Comparison of ENCODE assay signal across 8 cellular contexts in genomic region chr9:85741112-85741874, GRCh38. TPM values are rescaled to one million over a fixed set of nuclear protein-coding genes. Genes with fewer than 3 reads are reported as not detected.
DNase-seq lines count a peak whose midpoint lies in the region; ATAC-seq and TF ChIP-seq lines count a peak whose summit lies in the region.

No MANE protein-coding gene starts in this region.

- H3K27ac ChIP-seq in OCI-LY1 (ENCODE audit: low read depth, low read length, poor library complexity, severe bottlenecking) (peak overlapping the region; percentile 57), ovary (peak overlapping the region; percentile 19 to 57), upper lobe of left lung (peak overlapping the region; percentile 89 to 96 (median 94))

- H3F3A ChIP-seq in OCI-LY1 (ENCODE audit: insufficient read depth, low read length): no peaks in the 10 kb centered on the region

- ATAC-seq in HG03039 (IDR thresholded peaks at IDR 0.05; ENCODE audit: unreplicated experiment): peak; percentile 39
- ATAC-seq in upper lobe of left lung (ENCODE audit: low FRiP score in 2 of 2): peak; percentile 34 to 46

- TF ChIP-seq EP300 in ovary (IDR thresholded peaks at IDR 0.05) (no peak), upper lobe of left lung (IDR thresholded peaks at IDR 0.05) (no peak)

- peak overlapping the region; percentile 72 for H3K9ac ChIP-seq in OCI-LY1 (ENCODE audit: low read length)

- H3K4me3 ChIP-seq in OCI-LY1 (ENCODE audit: low read depth, low read length, poor library complexity, severe bottlenecking) (peak overlapping the region; percentile 76), ovary (peak overlapping the region; percentile 76), upper lobe of left lung (peak overlapping the region; percentile 72 to 95 (median 81))

- 0 to 1% (median 0%) methylated on average over 11 to 74 of the region's 74 CpGs for WGBS in ovary, 3 donors
- WGBS in upper lobe of left lung, 2 donors: 0% methylated on average over 4 to 44 of the region's 74 CpGs

- H2AFZ ChIP-seq in OCI-LY1 (ENCODE audit: low read length): 0 out of 2 replicates have a peak overlapping the region, but pooled peaks have one; percentile 42

- H4K20me1 ChIP-seq in OCI-LY1 (ENCODE audit: insufficient read depth, low read length): no peaks in the 10 kb centered on the region

- H3K27me3 ChIP-seq in OCI-LY1 (ENCODE audit: insufficient read depth, low read length) (no peaks in the 10 kb centered on the region), ovary (no peaks in the 10 kb centered on the region), upper lobe of left lung (no peaks in the 10 kb centered on the region)

- peak; percentile 7; the same call in 1 of the 2 replicates for TF ChIP-seq CTCF in OCI-LY1 (IDR thresholded peaks at IDR 0.05; ENCODE audit: low read length)
- TF ChIP-seq CTCF in ovary (IDR thresholded peaks at IDR 0.05): peak in 1 of 3 donors; percentile 7
- peak in 1 of 6 experiments; percentile 21 for TF ChIP-seq CTCF in upper lobe of left lung (IDR thresholded peaks at IDR 0.05)

- peak; percentile 12 to 53 for DNase-seq in NCI-H524 (lab: John Stamatoyannopoulos, UW)
- no peak for DNase-seq in NCI-H524 treated with DMSO at 0.1 percent for 48 hours (lab: John Stamatoyannopoulos, UW)
- DNase-seq in activated effector memory CD4-positive, alpha-beta T cell treated with anti-CD3 and anti-CD28 coated beads, Interleukin-2, amount 50 U/mL, for 16 hours: peak; percentile 87
- DNase-seq in germinal center (ENCODE audit: low spot score): peak; percentile 33
- peak in 2 of 5 donors; percentile 30 to 49 for DNase-seq in ovary
- peak; percentile 58 to 89 for DNase-seq in upper lobe of left lung

- intact Hi-C loops in ovary (cut with DNase I): no loop called here

- peaks cover 31% of the 10 kb centered on the region for H3K4me1 ChIP-seq in OCI-LY1 (ENCODE audit: insufficient read depth, low read length, severe bottlenecking)
- H3K4me1 ChIP-seq in ovary (ENCODE audit: insufficient read depth): no peaks in the 10 kb centered on the region
- H3K4me1 ChIP-seq in upper lobe of left lung: peaks cover 3 to 19% (median 16%) of the 10 kb centered on the region in 4 donors

- H3K9me3 ChIP-seq in OCI-LY1 (ENCODE audit: low read length) (no peaks in the 10 kb centered on the region), ovary (no peaks in the 10 kb centered on the region), upper lobe of left lung (no peaks in the 10 kb centered on the region)

- peak overlapping the region; percentile 88 for H3K4me2 ChIP-seq in OCI-LY1 (ENCODE audit: low read length)

- no peaks in the 10 kb centered on the region for H3K36me3 ChIP-seq in OCI-LY1 (ENCODE audit: insufficient read depth, low read length)
- no peaks in the 10 kb centered on the region for H3K36me3 ChIP-seq in ovary
- H3K36me3 ChIP-seq in upper lobe of left lung: no peaks in the 10 kb centered on the region

- no peaks in the 10 kb centered on the region for H3K9me2 ChIP-seq in OCI-LY1 (ENCODE audit: low read depth, low read length)

- peaks cover 44% of the 10 kb centered on the region for H3K79me2 ChIP-seq in OCI-LY1 (ENCODE audit: insufficient read depth, low read length)

- TF ChIP-seq POLR2A in ovary (IDR thresholded peaks at IDR 0.05) (no peak), upper lobe of left lung (IDR thresholded peaks at IDR 0.05) (peak in 2 of 4 donors; percentile 3 to 80)

RNA-seq across cellular contexts. Expression of gene AGTPBP1, which starts 0.5 kb away (rescaled TPM):
- total RNA-seq in ovary (10 to 100 TPM in 6 of 7 donors, 1 to 10 TPM in 1; 8.0 to 17.3 (median 12.8) TPM), upper lobe of left lung (10 to 100 TPM; 27.3 to 65.2 (median 40.4) TPM)
- polyA plus RNA-seq in ovary: 1 to 10 TPM; 3.7 to 7.6 TPM

Comparison
In these comparisons a context has a peak if more than half of its experiments do, and no peak if none do; other contexts are left out.
1. H3K27ac ChIP-seq: peak in every context shown above with its lines; median percentile 94 in upper lobe of left lung; 57 in OCI-LY1; 38 in ovary.